8 cellular contexts compared by ENCODE assay signal in the genomic region with DNA sequence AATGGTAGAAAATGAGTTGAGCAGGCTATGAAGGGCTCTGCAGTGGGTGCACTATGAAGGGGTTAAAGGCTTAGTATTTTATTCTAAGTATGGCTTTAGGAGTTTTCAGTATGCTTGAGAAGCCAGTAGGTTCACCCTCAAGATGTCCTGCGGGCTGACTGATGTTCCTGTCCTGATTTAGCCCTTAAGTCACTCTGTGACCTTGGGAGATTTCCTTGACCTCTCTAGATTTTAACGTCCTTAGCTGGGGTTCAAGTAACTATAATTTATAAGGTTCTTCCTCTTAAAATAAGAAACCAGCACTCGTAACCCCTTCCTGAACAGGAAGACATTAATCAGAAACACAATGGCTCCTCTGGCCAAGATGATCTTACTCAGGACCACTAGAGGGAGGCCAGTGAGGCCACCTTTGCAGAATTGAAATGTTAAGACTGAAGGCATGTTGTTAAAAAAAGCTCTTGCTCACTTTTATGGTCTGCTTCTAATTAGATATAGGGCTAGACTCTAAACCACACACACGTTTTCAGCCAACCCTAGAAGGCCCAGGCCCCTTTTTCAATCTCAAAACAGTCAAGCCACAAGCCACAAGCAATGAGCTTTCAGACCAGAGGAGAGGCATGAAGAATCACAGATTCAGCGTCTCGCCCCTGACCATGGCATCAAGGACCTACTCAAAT. TPM values are rescaled to one million over a fixed set of nuclear protein-coding genes. Genes with fewer than 3 reads are reported as not detected.
A peak's percentile ranks its signal among the peaks of the same experiment; 100 is the strongest.
DNase-seq lines count a peak whose midpoint lies in the region; ATAC-seq and TF ChIP-seq lines count a peak whose summit lies in the region.

No MANE protein-coding gene starts in this region.

- H3K9me3 Mint-ChIP-seq in activated T-cell treated with anti-CD3 and anti-CD28 coated beads, Interleukin-2, amount 50 U/mL, for 24 hours: no peaks in the 10 kb centered on the region

- no peak overlapping the region for H3K27ac Mint-ChIP-seq in activated T-cell treated with anti-CD3 and anti-CD28 coated beads, Interleukin-2, amount 50 U/mL, for 24 hours

- no peaks in the 10 kb centered on the region for H3K36me3 ChIP-seq in left lung

- H3K27me3 ChIP-seq in left lung: no peaks in the 10 kb centered on the region

- intact Hi-C loops in left lung (cut with DNase I): loop anchor here in 1 of 2 donors (10.0 kb wide), 1 partner anchor 145 kb away; no protein-coding TSS in a partner anchor

- no peaks in the 10 kb centered on the region for H3K9me3 ChIP-seq in left lung

- peaks cover 8% of the 10 kb centered on the region for H3K4me1 Mint-ChIP-seq in activated T-cell treated with anti-CD3 and anti-CD28 coated beads, Interleukin-2, amount 50 U/mL, for 24 hours (ENCODE audit: low read depth)

- peak; percentile 78 for DNase-seq in AG09309 (ENCODE audit: low read depth)
- peak; percentile 68 for DNase-seq in KBM-7
- DNase-seq in fibroblast of mammary gland (ENCODE audit: low read depth): peak; percentile 73
- no peak for DNase-seq in left lung
- DNase-seq in ureter (ENCODE audit: low spot score): no peak
- no peak for DNase-seq in activated T-cell treated with anti-CD3 and anti-CD28 coated beads, Interleukin-2, amount 50 U/mL, for 24 hours
- no peak for DNase-seq in NK-92 (lab: John Stamatoyannopoulos, UW; ENCODE audit: unreplicated experiment)

- H3K4me1 ChIP-seq in left lung: peaks cover 0 to 10% of the 10 kb centered on the region in 2 donors

- H3K4me3 ChIP-seq in AG09309 (ENCODE audit: control insufficient read depth, low read depth, low read length): no peak overlapping the region
- no peak overlapping the region for H3K4me3 ChIP-seq in fibroblast of mammary gland (ENCODE audit: control insufficient read depth, low read depth, low read length)
- H3K4me3 ChIP-seq in left lung: no peak overlapping the region

- peak; percentile 53 for ATAC-seq in GM19351 (IDR thresholded peaks at IDR 0.05; ENCODE audit: unreplicated experiment)
- no peak for ATAC-seq in left lung

- H3K27ac ChIP-seq in left lung: no peak overlapping the region

- in situ Hi-C loops in KBM-7 (cut with MboI; ENCODE audit: low pct_unique_long_range_greater_than_20kb, low sequenced_read_pairs): loop anchor here (25.0 kb wide), 1 partner anchor 142 kb away; no protein-coding TSS in a partner anchor

- H3K36me3 Mint-ChIP-seq in activated T-cell treated with anti-CD3 and anti-CD28 coated beads, Interleukin-2, amount 50 U/mL, for 24 hours (ENCODE audit: low read depth): no peaks in the 10 kb centered on the region

- H3K4me3 Mint-ChIP-seq in activated T-cell treated with anti-CD3 and anti-CD28 coated beads, Interleukin-2, amount 50 U/mL, for 24 hours: no peak overlapping the region

- H3K27me3 Mint-ChIP-seq in activated T-cell treated with anti-CD3 and anti-CD28 coated beads, Interleukin-2, amount 50 U/mL, for 24 hours: no peaks in the 10 kb centered on the region

- TF ChIP-seq CTCF in AG09309 (IDR thresholded peaks at IDR 0.05; ENCODE audit: control insufficient read depth, insufficient read depth, low read depth, low read length, missing control alignments) (peak; percentile 64), fibroblast of mammary gland (conservative IDR thresholded peaks at IDR 0.05; ENCODE audit: control insufficient read depth, insufficient read depth, low read depth, low read length) (peak; percentile 52), left lung (IDR thresholded peaks at IDR 0.05) (peak in 1 of 2 donors; percentile 6)

RNA-seq across cellular contexts. Expression of a gene that starts 42.0 kb away (rescaled TPM):
- total RNA-seq in left lung (10 to 100 TPM in 1 of 2 donors, 1 to 10 TPM in 1; 9.2 to 32.5 TPM), ureter (2.4 TPM)

Comparison
In these comparisons a context has a peak if more than half of its experiments do, and no peak if none do; other contexts are left out.
1. DNase-seq: peak in AG09309 (single experiment), KBM-7 (single experiment) and fibroblast of mammary gland (single experiment); none in left lung (0 of 2), ureter (single experiment), activated T-cell treated with anti-CD3 and anti-CD28 coated beads, Interleukin-2, amount 50 U/mL, for 24 hours (single experiment) and NK-92 (single experiment).